12 cellular contexts compared by ENCODE assay signal in the genomic region with DNA sequence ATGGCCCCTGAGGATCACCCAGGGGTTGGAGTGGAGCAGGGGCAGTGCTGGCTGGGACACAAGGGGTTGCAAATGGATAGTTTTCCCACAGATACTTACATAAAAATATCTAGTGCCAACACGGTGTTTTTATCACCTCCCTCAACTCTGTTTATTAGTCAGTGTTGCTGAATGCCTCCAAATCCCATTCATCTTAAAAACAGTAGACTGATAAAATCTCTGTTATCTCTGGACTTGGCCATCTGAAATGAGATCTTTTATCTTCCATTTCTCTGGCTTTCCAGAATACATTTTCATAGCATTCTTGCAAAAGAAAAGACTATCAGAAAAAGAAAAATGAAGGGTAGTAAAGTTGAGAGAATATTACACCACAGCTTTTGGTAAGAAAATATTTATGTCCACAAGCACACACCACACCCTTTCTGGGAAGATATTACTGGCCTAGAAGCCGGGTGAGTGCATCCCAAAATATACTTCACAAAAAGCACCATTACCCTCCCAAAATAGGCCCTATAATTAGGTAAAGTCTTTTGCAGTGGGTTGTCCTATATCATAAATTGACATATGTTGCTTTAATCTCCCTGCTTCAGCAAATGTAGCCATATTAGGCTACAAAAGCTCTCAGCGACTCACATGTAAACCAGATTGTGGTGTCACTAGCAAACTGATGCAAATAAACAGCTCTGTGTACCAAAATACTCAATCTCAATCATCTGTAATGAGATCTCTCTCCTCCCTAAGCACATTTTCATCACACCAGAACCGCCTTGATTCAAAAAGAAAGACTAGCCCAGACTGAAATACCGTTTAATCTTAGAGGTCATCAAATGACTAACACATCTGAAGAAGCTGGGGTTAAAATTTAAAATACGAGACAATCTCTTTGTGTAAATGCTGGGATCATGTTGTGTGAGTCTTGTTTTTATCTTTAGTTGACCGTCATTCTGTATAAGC.
DNase-seq lines count a peak whose midpoint lies in the region; ATAC-seq and TF ChIP-seq lines count a peak whose summit lies in the region.
"Had no signal": no experiment of that assay in that cellular context is flagged by ENCODE, and none has a peak within 500 bp of the region (broad histone marks: within the 10 kb centered on the region; RNA-seq: fewer than 3 reads in every experiment).

No MANE protein-coding gene starts in this region.

- CTCF ChIA-PET in PC-3 (lab: Charles Lee) = no interaction called here

- H3K4me3 Mint-ChIP-seq in GM23338 (no peak overlapping the region), mesothelial cell of epicardium (no peak overlapping the region)
- H3K4me3 Mint-ChIP-seq in activated T-helper 1 cell treated with anti-CD3 and anti-CD28 coated beads, Interleukin-12 subunit alpha, Interleukin-12 subunit beta, Interleukin-2, Interleukin-4 antibody, amounts not matched to agents 30 ng/mL and 10 ng/mL and 1 ng/mL, durations not matched to agents 14 hours and 24 hours and 36 hours = no peak overlapping the region

- H3K36me3 Mint-ChIP-seq in GM23338 (ENCODE audit: low read depth) (no peaks in the 10 kb centered on the region), mesothelial cell of epicardium (no peaks in the 10 kb centered on the region)
- peaks cover 47% of the 10 kb centered on the region for H3K36me3 Mint-ChIP-seq in activated T-helper 1 cell treated with anti-CD3 and anti-CD28 coated beads, Interleukin-12 subunit alpha, Interleukin-12 subunit beta, Interleukin-2, Interleukin-4 antibody, amounts not matched to agents 30 ng/mL and 10 ng/mL and 1 ng/mL, durations not matched to agents 14 hours and 24 hours and 36 hours (ENCODE audit: low read depth)

- no peaks in the 10 kb centered on the region for H3K9me3 ChIP-seq in PC-3 (ENCODE audit: low read length)

- 0 out of 2 replicates have a peak overlapping the region, but pooled peaks have one; percentile 9 for H3K27ac ChIP-seq in ACC112 (ENCODE audit: low read depth, low read length)
- H3K27ac ChIP-seq in GM23338 (ENCODE audit: low read depth) = no peak overlapping the region
- H3K27ac ChIP-seq in PC-3 (ENCODE audit: low read length) = no peak overlapping the region

- H4K20me1 ChIP-seq in GM23338 (replicated peaks; ENCODE audit: insufficient read depth) (no peaks in the 10 kb centered on the region), PC-3 (ENCODE audit: low read length) (no peaks in the 10 kb centered on the region)

- H3K27ac Mint-ChIP-seq in GM23338 (peak overlapping the region; percentile 8; the same call in 1 of the 2 replicates), mesothelial cell of epicardium (peak overlapping the region; percentile 0)
- peak overlapping the region; percentile 31 for H3K27ac Mint-ChIP-seq in activated T-helper 1 cell treated with anti-CD3 and anti-CD28 coated beads, Interleukin-12 subunit alpha, Interleukin-12 subunit beta, Interleukin-2, Interleukin-4 antibody, amounts not matched to agents 30 ng/mL and 10 ng/mL and 1 ng/mL, durations not matched to agents 14 hours and 24 hours and 36 hours

- no peak overlapping the region for H3K4me3 ChIP-seq in ACC112 (ENCODE audit: low read depth, low read length)
- no peak overlapping the region for H3K4me3 ChIP-seq in GM23338
- no peak overlapping the region for H3K4me3 ChIP-seq in PC-3 (ENCODE audit: low read length)
- H3K4me3 ChIP-seq: lung had no signal

- POLR2A ChIA-PET in PC-3 (lab: Charles Lee; ENCODE audit: unreplicated experiment) = no interaction called here

- ATAC-seq in GM23338 (no peak), PC-3 (no peak)

- H3K9me2 ChIP-seq in GM23338 (ENCODE audit: insufficient read depth) (no peaks in the 10 kb centered on the region), PC-3 (replicated peaks; ENCODE audit: low read length) (no peaks in the 10 kb centered on the region)

- H3F3A ChIP-seq in GM23338 (replicated peaks; ENCODE audit: low read depth) (no peaks in the 10 kb centered on the region), PC-3 (ENCODE audit: low read length, unreplicated experiment) (no peaks in the 10 kb centered on the region)

- H3K4me2 ChIP-seq in GM23338 (no peak overlapping the region), PC-3 (ENCODE audit: low read length) (no peak overlapping the region)

- H3K9me3 Mint-ChIP-seq in GM23338 = no peaks in the 10 kb centered on the region
- H3K9me3 Mint-ChIP-seq in activated T-helper 1 cell treated with anti-CD3 and anti-CD28 coated beads, Interleukin-12 subunit alpha, Interleukin-12 subunit beta, Interleukin-2, Interleukin-4 antibody, amounts not matched to agents 30 ng/mL and 10 ng/mL and 1 ng/mL, durations not matched to agents 14 hours and 24 hours and 36 hours = no peaks in the 10 kb centered on the region
- no peaks in the 10 kb centered on the region for H3K9me3 Mint-ChIP-seq in mesothelial cell of epicardium

- H3K27me3 Mint-ChIP-seq in GM23338 (ENCODE audit: insufficient read depth, low read depth, poor library complexity) (peaks cover 3% of the 10 kb centered on the region), mesothelial cell of epicardium (ENCODE audit: low read depth) (no peaks in the 10 kb centered on the region)
- H3K27me3 Mint-ChIP-seq in activated T-helper 1 cell treated with anti-CD3 and anti-CD28 coated beads, Interleukin-12 subunit alpha, Interleukin-12 subunit beta, Interleukin-2, Interleukin-4 antibody, amounts not matched to agents 30 ng/mL and 10 ng/mL and 1 ng/mL, durations not matched to agents 14 hours and 24 hours and 36 hours (ENCODE audit: insufficient read depth) = no peaks in the 10 kb centered on the region

- DNase-seq in GM23338 (ENCODE audit: low spot score) (no peak), mesothelial cell of epicardium (ENCODE audit: low spot score in 2 of 2, unreplicated experiment in 2 of 2) (no peak), NCI-H1417 treated with DMSO at 0.1 percent for 48 hours (lab: John Stamatoyannopoulos, UW) (no peak), AG20443 (ENCODE audit: low spot score) (no peak), PC-3 (no peak), NCI-H146 (lab: John Stamatoyannopoulos, UW) (no peak)
- DNase-seq in activated T-helper 1 cell treated with anti-CD3 and anti-CD28 coated beads, Interleukin-12 subunit alpha, Interleukin-12 subunit beta, Interleukin-2, Interleukin-4 antibody, amounts not matched to agents 30 ng/mL and 10 ng/mL and 1 ng/mL, durations not matched to agents 14 hours and 24 hours and 36 hours (ENCODE audit: low spot score) = no peak
- DNase-seq: activated CD4-positive, CD25-positive, alpha-beta regulatory T cell treated with anti-CD3 and anti-CD28 coated beads, Interleukin-2, amount 50 U/mL, for 72 hours; C1 segment of cervical spinal cord; foreskin fibroblast had no signal

- BruUV-seq in PC-3 (replicated peaks; lab: Mats Ljungman, UMichigan) = no TSS peak

- peaks cover 40% of the 10 kb centered on the region for H3K4me1 ChIP-seq in ACC112 (ENCODE audit: control insufficient read depth, insufficient read depth, low read length, unreplicated experiment)
- H3K4me1 ChIP-seq in GM23338 (ENCODE audit: insufficient read depth) = peaks cover 11% of the 10 kb centered on the region
- H3K4me1 ChIP-seq in PC-3 (ENCODE audit: insufficient read depth, low read length) = no peaks in the 10 kb centered on the region

- H3K79me2 ChIP-seq in ACC112 (ENCODE audit: control insufficient read depth, insufficient read depth, low read length, unreplicated experiment) (peaks cover 17% of the 10 kb centered on the region), GM23338 (replicated peaks; ENCODE audit: insufficient read depth) (peaks cover 11% of the 10 kb centered on the region), PC-3 (ENCODE audit: low read length) (no peaks in the 10 kb centered on the region)

- H3K36me3 ChIP-seq in ACC112 (ENCODE audit: insufficient read depth, low read length) (0 out of 2 replicates have a peak, but pooled peaks cover 4% of the 10 kb centered on the region), GM23338 (ENCODE audit: insufficient read depth) (no peaks in the 10 kb centered on the region), PC-3 (ENCODE audit: low read depth, low read length) (no peaks in the 10 kb centered on the region)

- H3K4me1 Mint-ChIP-seq in GM23338 (peaks cover 25% of the 10 kb centered on the region), mesothelial cell of epicardium (peaks cover 20% of the 10 kb centered on the region)
- peaks cover 80% of the 10 kb centered on the region for H3K4me1 Mint-ChIP-seq in activated T-helper 1 cell treated with anti-CD3 and anti-CD28 coated beads, Interleukin-12 subunit alpha, Interleukin-12 subunit beta, Interleukin-2, Interleukin-4 antibody, amounts not matched to agents 30 ng/mL and 10 ng/mL and 1 ng/mL, durations not matched to agents 14 hours and 24 hours and 36 hours (ENCODE audit: low read depth)

- TF ChIP-seq CTCF in GM23338 (conservative IDR thresholded peaks at IDR 0.05; ENCODE audit: low read depth in 2 of 2) (no peak), mesothelial cell of epicardium (IDR thresholded peaks at IDR 0.05; ENCODE audit: unreplicated experiment) (no peak), PC-3 (conservative IDR thresholded peaks at IDR 0.05; ENCODE audit: low read depth, low read length) (no peak)

- no peaks in the 10 kb centered on the region for H3K27me3 ChIP-seq in ACC112 (ENCODE audit: insufficient read depth, low read length)
- H3K27me3 ChIP-seq in GM23338 (ENCODE audit: insufficient read depth) = no peaks in the 10 kb centered on the region
- no peaks in the 10 kb centered on the region for H3K27me3 ChIP-seq in PC-3 (ENCODE audit: low read length)

- intact Hi-C loops in activated T-helper 1 cell treated with anti-CD3 and anti-CD28 coated beads, Interleukin-12 subunit alpha, Interleukin-12 subunit beta, Interleukin-2, Interleukin-4 antibody, amounts not matched to agents 30 ng/mL and 10 ng/mL and 1 ng/mL, durations not matched to agents 14 hours and 24 hours and 36 hours (cut with micrococcal nuclease) = loop anchor here (2.0 kb wide), 1 partner anchor 18 kb away; no protein-coding TSS in a partner anchor
- intact Hi-C loops in PC-3 (cut with micrococcal nuclease) = no loop called here

- H2AFZ ChIP-seq in ACC112 (ENCODE audit: low read length, unreplicated experiment) = no peak overlapping the region
- H2AFZ ChIP-seq in GM23338 = no peak overlapping the region
- no peak overlapping the region for H2AFZ ChIP-seq in PC-3 (ENCODE audit: low read length)

- no peak overlapping the region for H3K9ac ChIP-seq in PC-3 (ENCODE audit: low read length)

TF ChIP-seq in GM23338, 12 proteins besides CTCF, POLR2A, EP300 and RAD21 (continues in another document):
- no peak for TF ChIP-seq EZH2 (IDR thresholded peaks at IDR 0.05; ENCODE audit: low read depth, unreplicated experiment)
- no peak for TF ChIP-seq POLR2AphosphoS5 (IDR thresholded peaks at IDR 0.05; ENCODE audit: low read depth)
- TF ChIP-seq STAT1 (IDR thresholded peaks at IDR 0.05; ENCODE audit: unreplicated experiment) = no peak
- TF ChIP-seq JUNB (IDR thresholded peaks at IDR 0.05; ENCODE audit: unreplicated experiment) = no peak
- TF ChIP-seq ZNF331 (CRISPR knock-in tag; IDR thresholded peaks at IDR 0.05; ENCODE audit: low read depth) = no peak
- no peak for TF ChIP-seq ZNF114 (CRISPR knock-in tag; IDR thresholded peaks at IDR 0.05)
- no peak for TF ChIP-seq CREB1 (CRISPR knock-in tag; IDR thresholded peaks at IDR 0.05; ENCODE audit: low read depth)
